Comparison of ENCODE assay signal across 1 cellular context in the genomic region with DNA sequence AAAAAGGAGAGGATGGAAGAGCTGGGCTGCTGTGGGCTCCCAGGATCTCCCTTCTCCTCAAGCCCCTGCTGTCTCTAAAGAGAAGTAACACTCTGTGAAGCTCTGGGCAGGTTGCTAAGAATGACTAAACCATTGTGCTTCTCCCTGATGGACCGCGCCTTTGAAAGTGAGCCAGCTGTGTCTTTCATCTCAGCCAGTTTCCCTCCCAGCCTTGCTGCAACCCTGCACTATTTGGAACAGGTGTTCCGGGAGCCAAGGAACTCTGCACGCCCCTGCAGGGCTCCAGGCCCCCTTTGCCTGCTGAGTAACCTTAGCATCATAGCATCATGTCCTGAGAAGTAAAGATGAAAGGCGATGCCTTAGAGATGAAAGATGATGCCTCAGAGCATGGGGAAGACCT.
TF ChIP-seq lines count a peak whose summit lies in the region.

No MANE protein-coding gene starts in this region.

TF ChIP-seq in SK-N-SH, 30 proteins besides CTCF, POLR2A, EP300 and RAD21 (continued from another document):
- TF ChIP-seq, protein P1, sequence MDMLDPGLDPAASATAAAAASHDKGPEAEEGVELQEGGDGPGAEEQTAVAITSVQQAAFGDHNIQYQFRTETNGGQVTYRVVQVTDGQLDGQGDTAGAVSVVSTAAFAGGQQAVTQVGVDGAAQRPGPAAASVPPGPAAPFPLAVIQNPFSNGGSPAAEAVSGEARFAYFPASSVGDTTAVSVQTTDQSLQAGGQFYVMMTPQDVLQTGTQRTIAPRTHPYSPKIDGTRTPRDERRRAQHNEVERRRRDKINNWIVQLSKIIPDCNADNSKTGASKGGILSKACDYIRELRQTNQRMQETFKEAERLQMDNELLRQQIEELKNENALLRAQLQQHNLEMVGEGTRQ (IDR thresholded peaks at IDR 0.05; ENCODE audit: borderline replicate concordance, low read depth, low read length) = no peak
- TF ChIP-seq RXRA (IDR thresholded peaks at IDR 0.05; ENCODE audit: borderline replicate concordance, low read depth) (no peak), CHD2 (IDR thresholded peaks at IDR 0.05; ENCODE audit: low read length, partially characterized antibody) (no peak), TEAD4 (IDR thresholded peaks at IDR 0.05; ENCODE audit: borderline replicate concordance, insufficient read depth) (no peak), YY1 (IDR thresholded peaks at IDR 0.05; ENCODE audit: low read depth) (no peak), NFIC (IDR thresholded peaks at IDR 0.05; ENCODE audit: borderline replicate concordance) (no peak), EZH2phosphoT487 (IDR thresholded peaks at IDR 0.05; ENCODE audit: borderline replicate concordance, low read depth) (no peak), RCOR1 (IDR thresholded peaks at IDR 0.05; ENCODE audit: low read length) (no peak), SIN3A (IDR thresholded peaks at IDR 0.05; ENCODE audit: borderline replicate concordance, low read depth, low read length) (no peak), TAF1 (IDR thresholded peaks at IDR 0.05; ENCODE audit: borderline replicate concordance, low read depth, low read length) (no peak)
- TF ChIP-seq, protein P2, sequence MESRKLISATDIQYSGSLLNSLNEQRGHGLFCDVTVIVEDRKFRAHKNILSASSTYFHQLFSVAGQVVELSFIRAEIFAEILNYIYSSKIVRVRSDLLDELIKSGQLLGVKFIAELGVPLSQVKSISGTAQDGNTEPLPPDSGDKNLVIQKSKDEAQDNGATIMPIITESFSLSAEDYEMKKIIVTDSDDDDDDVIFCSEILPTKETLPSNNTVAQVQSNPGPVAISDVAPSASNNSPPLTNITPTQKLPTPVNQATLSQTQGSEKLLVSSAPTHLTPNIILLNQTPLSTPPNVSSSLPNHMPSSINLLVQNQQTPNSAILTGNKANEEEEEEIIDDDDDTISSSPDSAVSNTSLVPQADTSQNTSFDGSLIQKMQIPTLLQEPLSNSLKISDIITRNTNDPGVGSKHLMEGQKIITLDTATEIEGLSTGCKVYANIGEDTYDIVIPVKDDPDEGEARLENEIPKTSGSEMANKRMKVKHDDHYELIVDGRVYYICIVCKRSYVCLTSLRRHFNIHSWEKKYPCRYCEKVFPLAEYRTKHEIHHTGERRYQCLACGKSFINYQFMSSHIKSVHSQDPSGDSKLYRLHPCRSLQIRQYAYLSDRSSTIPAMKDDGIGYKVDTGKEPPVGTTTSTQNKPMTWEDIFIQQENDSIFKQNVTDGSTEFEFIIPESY (IDR thresholded peaks at IDR 0.05; ENCODE audit: borderline replicate concordance, low read depth) = no peak
